Comparison of ENCODE assay signal across 14 cellular contexts in genomic region chrX:77527233-77528001, GRCh38.
DNase-seq lines count a peak whose midpoint lies in the region; ATAC-seq, FAIRE-seq and TF ChIP-seq lines count a peak whose summit lies in the region.
"Had no signal": no experiment of that assay in that cellular context is flagged by ENCODE, and none has a peak within 500 bp of the region (broad histone marks: within the 10 kb centered on the region; RNA-seq: fewer than 3 reads in every experiment).

No MANE protein-coding gene starts in this region.

- peaks cover 53% of the 10 kb centered on the region for H3K36me3 Mint-ChIP-seq in activated T-helper 17 cell treated with anti-CD3 and anti-CD28 coated beads, Interleukin-2, amount 50 U/mL, for 72 hours (ENCODE audit: low read depth)
- H3K36me3 Mint-ChIP-seq in HFFc6 (ENCODE audit: low read depth): peaks cover 32% of the 10 kb centered on the region
- peaks cover 9% of the 10 kb centered on the region for H3K36me3 Mint-ChIP-seq in effector memory CD8-positive, alpha-beta T cell (ENCODE audit: insufficient read depth)

- peaks cover 0 to 9% (median 0%) of the 10 kb centered on the region in 9 donors for H3K4me1 ChIP-seq in heart right ventricle
- no peaks in the 10 kb centered on the region for H3K4me1 ChIP-seq in pancreas

- H3K27ac Mint-ChIP-seq in activated T-helper 17 cell treated with anti-CD3 and anti-CD28 coated beads, Interleukin-2, amount 50 U/mL, for 72 hours: peak overlapping the region; percentile 65
- no peak overlapping the region for H3K27ac Mint-ChIP-seq in HFFc6
- H3K27ac Mint-ChIP-seq in effector memory CD8-positive, alpha-beta T cell: no peak overlapping the region
- H3K27ac Mint-ChIP-seq: activated naive CD8-positive, alpha-beta T cell treated with anti-CD3 and anti-CD28 coated beads, Interleukin-2, amount 10 ng/mL, durations not matched to agents 7 days and 5 days; nephron had no signal

- TF ChIP-seq CTCF in heart right ventricle (IDR thresholded peaks at IDR 0.05) (no peak), pancreas (IDR thresholded peaks at IDR 0.05) (no peak), D721Med (IDR thresholded peaks at IDR 0.05; ENCODE audit: insufficient read depth, missing control alignments) (no peak), HFFc6 (IDR thresholded peaks at IDR 0.05) (no peak)

- H3K9me3 Mint-ChIP-seq in activated T-helper 17 cell treated with anti-CD3 and anti-CD28 coated beads, Interleukin-2, amount 50 U/mL, for 72 hours: no peaks in the 10 kb centered on the region
- peaks cover 19% of the 10 kb centered on the region for H3K9me3 Mint-ChIP-seq in HFFc6
- peaks cover 0 to 2% of the 10 kb centered on the region in 2 donors for H3K9me3 Mint-ChIP-seq in effector memory CD8-positive, alpha-beta T cell

- H3K27ac ChIP-seq in heart right ventricle: no peak overlapping the region
- H3K27ac ChIP-seq in pancreas: no peak overlapping the region
- H3K27ac ChIP-seq: skin epidermis had no signal

- DNase-seq in H7 (peak; percentile 8), heart right ventricle (peak; percentile 17 to 26), pancreas (peak in 1 of 6 donors; percentile 27), DMS153 treated with DMSO at 0.1 percent for 48 hours (lab: John Stamatoyannopoulos, UW; ENCODE audit: unreplicated experiment) (no peak), D721Med (ENCODE audit: insufficient read length, low spot score) (no peak), HFFc6 (no peak)
- DNase-seq in effector memory CD8-positive, alpha-beta T cell: no peak
- DNase-seq: activated naive CD8-positive, alpha-beta T cell treated with anti-CD3 and anti-CD28 coated beads, Interleukin-2, amount 10 ng/mL, durations not matched to agents 7 days and 5 days; GDM1 had no signal

- peaks cover 10% of the 10 kb centered on the region for H3K4me1 Mint-ChIP-seq in activated T-helper 17 cell treated with anti-CD3 and anti-CD28 coated beads, Interleukin-2, amount 50 U/mL, for 72 hours
- no peaks in the 10 kb centered on the region for H3K4me1 Mint-ChIP-seq in HFFc6 (ENCODE audit: low read depth)
- peaks cover 8 to 23% of the 10 kb centered on the region in 2 donors for H3K4me1 Mint-ChIP-seq in effector memory CD8-positive, alpha-beta T cell (ENCODE audit: low read depth in 2 of 2)
- H3K4me1 Mint-ChIP-seq: nephron had no signal

- ATAC-seq in activated T-helper 17 cell treated with anti-CD3 and anti-CD28 coated beads, Interleukin-2, amount 50 U/mL, for 72 hours (replicated peaks): no peak
- peak; percentile 71 to 92 (median 89) for ATAC-seq in heart right ventricle
- peak in 3 of 4 donors; percentile 29 to 38 (median 30) for ATAC-seq in pancreas
- no peak for ATAC-seq in effector memory CD8-positive, alpha-beta T cell (replicated peaks)
- ATAC-seq: Panc1 had no signal

- intact Hi-C loops in heart right ventricle (cut with DNase I): no loop called here
- intact Hi-C loops in pancreas (cut with DNase I): no loop called here

- H3K27me3 ChIP-seq in H7 (ENCODE audit: control insufficient read depth, insufficient read depth, low read length) (no peaks in the 10 kb centered on the region), heart right ventricle (no peaks in the 10 kb centered on the region), pancreas (no peaks in the 10 kb centered on the region)

- WGBS in heart right ventricle, 2 donors: 48 to 55% methylated on average over 18 of the region's 18 CpGs
- 75 to 87% methylated on average over 18 of the region's 18 CpGs for WGBS in pancreas, 2 donors

- H3K4me3 ChIP-seq in H7 (ENCODE audit: insufficient read depth, low read depth, low read length) (no peak overlapping the region), heart right ventricle (no peak overlapping the region), pancreas (no peak overlapping the region)
- H3K4me3 ChIP-seq: skin epidermis had no signal

- FAIRE-seq in pancreas (lab: Jason Lieb, UNC) (no peak), D721Med (lab: Jason Lieb, UNC) (no peak)
- FAIRE-seq: colon had no signal

- H3K4me3 Mint-ChIP-seq in activated T-helper 17 cell treated with anti-CD3 and anti-CD28 coated beads, Interleukin-2, amount 50 U/mL, for 72 hours: no peak overlapping the region
- H3K4me3 Mint-ChIP-seq in HFFc6: no peak overlapping the region
- no peak overlapping the region for H3K4me3 Mint-ChIP-seq in effector memory CD8-positive, alpha-beta T cell
- H3K4me3 Mint-ChIP-seq: activated naive CD8-positive, alpha-beta T cell treated with anti-CD3 and anti-CD28 coated beads, Interleukin-2, amount 10 ng/mL, durations not matched to agents 7 days and 5 days; nephron had no signal

- no peaks in the 10 kb centered on the region for H3K27me3 Mint-ChIP-seq in activated T-helper 17 cell treated with anti-CD3 and anti-CD28 coated beads, Interleukin-2, amount 50 U/mL, for 72 hours
- no peaks in the 10 kb centered on the region; the same call in 1 of the 2 replicates for H3K27me3 Mint-ChIP-seq in HFFc6 (ENCODE audit: insufficient read depth)
- H3K27me3 Mint-ChIP-seq in effector memory CD8-positive, alpha-beta T cell: no peaks in the 10 kb centered on the region
- H3K27me3 Mint-ChIP-seq: activated naive CD8-positive, alpha-beta T cell treated with anti-CD3 and anti-CD28 coated beads, Interleukin-2, amount 10 ng/mL, durations not matched to agents 7 days and 5 days had no signal

- H3K9me3 ChIP-seq in heart right ventricle: peaks cover 0 to 17% (median 10%) of the 10 kb centered on the region in 11 donors
- H3K9me3 ChIP-seq in pancreas: no peaks in the 10 kb centered on the region

- no peaks in the 10 kb centered on the region for H3K36me3 ChIP-seq in H7 (replicated peaks; ENCODE audit: control insufficient read depth, insufficient read depth, low read length)
- H3K36me3 ChIP-seq in heart right ventricle: peaks cover 0 to 13% (median 0%) of the 10 kb centered on the region in 9 donors
- no peaks in the 10 kb centered on the region for H3K36me3 ChIP-seq in pancreas

Comparison
In these comparisons a context has a peak if more than half of its experiments do, and no peak if none do; other contexts are left out.
1. DNase-seq: peak in H7 (single experiment) and heart right ventricle (2 of 2); none in DMS153 treated with DMSO at 0.1 percent for 48 hours (single experiment), D721Med (single experiment), HFFc6 (single experiment) and effector memory CD8-positive, alpha-beta T cell (0 of 3).
2. ATAC-seq: peak in heart right ventricle (8 of 8) and pancreas (3 of 4); none in activated T-helper 17 cell treated with anti-CD3 and anti-CD28 coated beads, Interleukin-2, amount 50 U/mL, for 72 hours (single experiment) and effector memory CD8-positive, alpha-beta T cell (single experiment).